Comparison of ENCODE assay signal across 18 cellular contexts in the genomic region with DNA sequence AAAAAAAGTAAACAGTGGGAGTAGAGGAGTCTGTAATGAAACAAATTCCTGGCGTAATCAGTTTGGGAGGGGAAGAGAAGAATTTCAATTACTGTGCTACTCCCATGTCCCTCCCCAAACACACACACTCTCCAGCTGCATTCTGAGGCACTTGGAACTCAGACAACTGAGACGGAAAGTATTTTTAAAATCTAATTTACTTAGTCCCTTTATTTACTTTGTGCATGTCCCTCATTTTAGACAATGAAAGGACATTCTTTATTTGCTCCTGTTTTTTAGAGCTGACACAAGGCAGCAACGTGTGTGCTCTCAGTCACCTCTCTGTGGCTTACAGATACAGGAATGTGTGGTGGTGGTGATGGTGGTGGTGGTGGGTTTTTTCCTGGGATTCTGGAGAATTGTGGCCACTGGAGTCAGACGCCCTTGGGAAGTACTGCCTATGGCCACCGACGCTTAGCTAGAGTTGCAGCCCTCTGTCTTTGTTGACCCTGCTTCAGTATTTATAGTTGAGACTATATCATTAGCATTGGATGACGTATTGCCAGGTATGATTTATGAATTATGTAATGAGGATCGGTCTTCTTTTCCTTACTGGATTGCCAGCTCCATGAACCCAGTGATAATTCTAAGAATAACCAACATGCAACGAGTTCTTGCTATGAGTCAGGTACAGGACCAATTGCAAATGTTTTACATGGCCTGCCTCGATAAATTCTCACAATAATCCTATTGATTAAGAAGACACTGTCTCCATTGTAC.
DNase-seq lines count a peak whose midpoint lies in the region; ATAC-seq, FAIRE-seq and TF ChIP-seq lines count a peak whose summit lies in the region.
"Had no signal": no experiment of that assay in that cellular context is flagged by ENCODE, and none has a peak within 500 bp of the region (broad histone marks: within the 10 kb centered on the region; RNA-seq: fewer than 3 reads in every experiment).

No MANE protein-coding gene starts in this region.

- H3K4me1 Mint-ChIP-seq in progenitor cell of endocrine pancreas (ENCODE audit: low read depth): peaks cover 36% of the 10 kb centered on the region
- H3K4me1 Mint-ChIP-seq in activated CD8-positive, alpha-beta memory T cell treated with anti-CD3 and anti-CD28 coated beads, Interleukin-2, amount 10 ng/mL, durations not matched to agents 7 days and 5 days: no peaks in the 10 kb centered on the region
- H3K4me1 Mint-ChIP-seq: activated B cell treated with CpG ODN at 0.5 μM for 24 hours; central memory CD8-positive, alpha-beta T cell had no signal

- DNase-seq in AG20443 (ENCODE audit: low spot score) (peak; percentile 29), NCI-H69 (lab: John Stamatoyannopoulos, UW) (peak; percentile 8), kidney glomerular epithelial cell (lab: John Stamatoyannopoulos, UW) (peak; percentile 85), progenitor cell of endocrine pancreas (ENCODE audit: low spot score, unreplicated experiment) (no peak), NCI-H2029 treated with DMSO at 0.1 percent for 48 hours (lab: John Stamatoyannopoulos, UW) (no peak), DMS53 (lab: John Stamatoyannopoulos, UW) (no peak), D721Med (ENCODE audit: insufficient read length, low spot score) (no peak)
- no peak for DNase-seq in activated CD8-positive, alpha-beta memory T cell treated with anti-CD3 and anti-CD28 coated beads, Interleukin-2, amount 10 ng/mL, durations not matched to agents 7 days and 5 days
- DNase-seq: activated B cell treated with CpG ODN at 0.5 μM for 24 hours; activated CD8-positive, alpha-beta memory T cell treated with anti-CD3 and anti-CD28 coated beads for 24 hours; effector memory CD4-positive, alpha-beta T cell; naive thymus-derived CD8-positive, alpha-beta T cell; NCI-H1694 treated with DMSO at 0.1 percent for 48 hours; NCI-H510A; SHP77 treated with DMSO at 0.1 percent for 48 hours; stomach had no signal

- ATAC-seq in activated CD8-positive, alpha-beta memory T cell treated with anti-CD3 and anti-CD28 coated beads, Interleukin-2, amount 10 ng/mL, durations not matched to agents 7 days and 5 days: no peak
- ATAC-seq: naive thymus-derived CD8-positive, alpha-beta T cell had no signal

- H3K27me3 Mint-ChIP-seq in progenitor cell of endocrine pancreas: no peaks in the 10 kb centered on the region
- H3K27me3 Mint-ChIP-seq in activated CD8-positive, alpha-beta memory T cell treated with anti-CD3 and anti-CD28 coated beads, Interleukin-2, amount 10 ng/mL, durations not matched to agents 7 days and 5 days: no peaks in the 10 kb centered on the region
- H3K27me3 Mint-ChIP-seq: activated B cell treated with CpG ODN at 0.5 μM for 24 hours; central memory CD8-positive, alpha-beta T cell had no signal

- H3K36me3 Mint-ChIP-seq in progenitor cell of endocrine pancreas (ENCODE audit: insufficient read depth): peaks cover 29% of the 10 kb centered on the region
- H3K36me3 Mint-ChIP-seq in activated CD8-positive, alpha-beta memory T cell treated with anti-CD3 and anti-CD28 coated beads, Interleukin-2, amount 10 ng/mL, durations not matched to agents 7 days and 5 days: peaks cover 2% of the 10 kb centered on the region

- peak overlapping the region; percentile 90 for H3K27ac Mint-ChIP-seq in progenitor cell of endocrine pancreas
- H3K27ac Mint-ChIP-seq in activated CD8-positive, alpha-beta memory T cell treated with anti-CD3 and anti-CD28 coated beads, Interleukin-2, amount 10 ng/mL, durations not matched to agents 7 days and 5 days: no peak overlapping the region
- H3K27ac Mint-ChIP-seq: activated B cell treated with CpG ODN at 0.5 μM for 24 hours had no signal

- TF ChIP-seq CTCF in progenitor cell of endocrine pancreas (IDR thresholded peaks at IDR 0.05; ENCODE audit: unreplicated experiment) (no peak), D721Med (IDR thresholded peaks at IDR 0.05; ENCODE audit: insufficient read depth, missing control alignments) (no peak)

- CTCF ChIA-PET in activated CD8-positive, alpha-beta memory T cell treated with anti-CD3 and anti-CD28 coated beads, Interleukin-2, amount 10 ng/mL, durations not matched to agents 7 days and 5 days (lab: Charles Lee): interaction anchor here (1.4 to 1.5 kb wide), 2 partner anchors 9 to 21 kb away, joined by 3 to 4 read pairs; no protein-coding TSS in a partner anchor

- FAIRE-seq in D721Med (lab: Jason Lieb, UNC): no peak
- FAIRE-seq: HTR-8/SVneo had no signal

- no peak overlapping the region for H3K4me3 Mint-ChIP-seq in progenitor cell of endocrine pancreas (ENCODE audit: low read depth)
- H3K4me3 Mint-ChIP-seq in activated CD8-positive, alpha-beta memory T cell treated with anti-CD3 and anti-CD28 coated beads, Interleukin-2, amount 10 ng/mL, durations not matched to agents 7 days and 5 days: no peak overlapping the region
- H3K4me3 Mint-ChIP-seq: activated B cell treated with CpG ODN at 0.5 μM for 24 hours; central memory CD8-positive, alpha-beta T cell; naive thymus-derived CD8-positive, alpha-beta T cell had no signal

- H3K9me3 Mint-ChIP-seq in progenitor cell of endocrine pancreas (ENCODE audit: low read depth): peaks cover 4% of the 10 kb centered on the region
- H3K9me3 Mint-ChIP-seq in activated CD8-positive, alpha-beta memory T cell treated with anti-CD3 and anti-CD28 coated beads, Interleukin-2, amount 10 ng/mL, durations not matched to agents 7 days and 5 days (ENCODE audit: low read depth): no peaks in the 10 kb centered on the region
- H3K9me3 Mint-ChIP-seq: activated B cell treated with CpG ODN at 0.5 μM for 24 hours; central memory CD8-positive, alpha-beta T cell; naive thymus-derived CD8-positive, alpha-beta T cell had no signal

Comparison
In these comparisons a context has a peak if more than half of its experiments do, and no peak if none do; other contexts are left out.
1. DNase-seq: peak in AG20443 (single experiment), NCI-H69 (single experiment) and kidney glomerular epithelial cell (single experiment); none in progenitor cell of endocrine pancreas (single experiment), activated CD8-positive, alpha-beta memory T cell treated with anti-CD3 and anti-CD28 coated beads, Interleukin-2, amount 10 ng/mL, durations not matched to agents 7 days and 5 days (single experiment), NCI-H2029 treated with DMSO at 0.1 percent for 48 hours (single experiment), DMS53 (single experiment) and D721Med (single experiment).